ENCODE assay signal across 19 cellular contexts in the genomic region with DNA sequence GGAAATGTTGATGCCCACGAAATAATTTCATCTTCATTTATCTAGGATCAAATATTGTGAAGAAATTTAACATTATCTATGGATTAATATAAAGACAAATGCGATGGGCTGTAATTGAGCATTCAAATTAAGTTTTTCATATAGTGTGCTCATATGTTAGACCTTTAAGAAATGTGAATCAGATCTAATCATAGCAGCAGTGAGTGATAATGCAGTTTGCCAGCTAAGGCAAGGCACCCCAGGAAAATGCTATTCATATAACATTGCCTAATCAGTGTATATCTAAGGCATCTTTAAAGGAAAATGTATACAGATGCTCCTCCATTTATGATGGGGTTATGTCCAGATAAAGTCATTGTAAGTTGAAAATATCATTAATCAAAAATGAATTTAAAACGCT.
DNase-seq lines count a peak whose midpoint lies in the region; ATAC-seq and TF ChIP-seq lines count a peak whose summit lies in the region.
"Had no signal": no experiment of that assay in that cellular context is flagged by ENCODE, and none has a peak within 500 bp of the region (broad histone marks: within the 10 kb centered on the region; RNA-seq: fewer than 3 reads in every experiment).

No MANE protein-coding gene starts in this region.

- intact Hi-C loops in left ventricle myocardium superior (cut with micrococcal nuclease), result no loop called here
- intact Hi-C loops in gastrocnemius medialis (cut with DNase I; ENCODE audit: low total_unique reads), result no loop called here

- no peak overlapping the region for H3K9ac ChIP-seq in trophoblast cell (ENCODE audit: low read length)
- H3K9ac ChIP-seq: BLaER1 treated with 17β-estradiol and CSF1 and Interleukin-3, amounts not matched to agents 10 nM and 100 nM had no signal

- H2BK120ac ChIP-seq in trophoblast cell (ENCODE audit: insufficient read depth, low read length, poor library complexity), result no peak overlapping the region

- H3K4me3 ChIP-seq in cardiac muscle cell (no peak overlapping the region), gastrocnemius medialis (no peak overlapping the region), trophoblast cell (ENCODE audit: low read depth, low read length) (no peak overlapping the region)
- H3K4me3 ChIP-seq: A549; BLaER1 treated with 17β-estradiol and CSF1 and Interleukin-3, amounts not matched to agents 10 nM and 100 nM; GM23338; HAP-1 had no signal

- TF ChIP-seq CTCF in cardiac muscle cell (IDR thresholded peaks at IDR 0.05; ENCODE audit: low read depth, low read length) (no peak), gastrocnemius medialis (IDR thresholded peaks at IDR 0.05 in 4 of 5, conservative IDR thresholded peaks at IDR 0.05 in 1 of 5) (no peak)

- no peak overlapping the region for H2AK5ac ChIP-seq in trophoblast cell (ENCODE audit: low read length)

- no peak overlapping the region for H2BK5ac ChIP-seq in trophoblast cell (ENCODE audit: low read depth, low read length, poor library complexity)

- no peak overlapping the region for H3K18ac ChIP-seq in trophoblast cell (ENCODE audit: low read length)

- H4K8ac ChIP-seq in trophoblast cell (ENCODE audit: low read depth, low read length), result no peak overlapping the region

- no peak overlapping the region for H3K23ac ChIP-seq in trophoblast cell (ENCODE audit: low read length)

- TF ChIP-seq POLR2A in gastrocnemius medialis (IDR thresholded peaks at IDR 0.05), result no peak

- H3K79me2 ChIP-seq in trophoblast cell (ENCODE audit: control insufficient read depth, insufficient read depth, low read length, poor library complexity), result peaks cover 2% of the 10 kb centered on the region

- H3K4me2 ChIP-seq in trophoblast cell (ENCODE audit: low read length), result no peak overlapping the region
- H3K4me2 ChIP-seq: A549; BLaER1 treated with 17β-estradiol and CSF1 and Interleukin-3, amounts not matched to agents 10 nM and 100 nM; GM23338 had no signal

- DNase-seq in cardiac muscle cell (ENCODE audit: low read depth in 1 of 2, low spot score in 1 of 2), result no peak
- no peak for DNase-seq in left ventricle myocardium superior
- DNase-seq in SK-N-DZ (ENCODE audit: low spot score), result peak; percentile 32
- no peak for DNase-seq in gastrocnemius medialis
- no peak for DNase-seq in DMS 273 treated with DMSO at 0.1 percent for 48 hours (lab: John Stamatoyannopoulos, UW)
- DNase-seq in trophoblast cell, result no peak
- DNase-seq: 8988T; ACHN; AML-193; BE2C; CD4-positive, alpha-beta T cell; CD8-positive, alpha-beta memory T cell; DMS53; DMS79 treated with DMSO at 0.1 percent for 48 hours; GF-D8 had no signal

- H3K36me3 ChIP-seq in cardiac muscle cell, result no peaks in the 10 kb centered on the region
- no peaks in the 10 kb centered on the region for H3K36me3 ChIP-seq in gastrocnemius medialis
- no peaks in the 10 kb centered on the region for H3K36me3 ChIP-seq in trophoblast cell (ENCODE audit: control insufficient read depth in 1 of 2, insufficient read depth in 2 of 2, low read length in 2 of 2)
- H3K36me3 ChIP-seq: BE2C, HAP-1 had no signal

- no CpG with 5 or more reads among the region's 3 CpGs for WGBS in trophoblast cell (ENCODE audit: extremely low coverage, insufficient coverage, insufficient read length)

- H3K14ac ChIP-seq in trophoblast cell (ENCODE audit: low read length), result no peak overlapping the region

- no peak overlapping the region for H4K12ac ChIP-seq in trophoblast cell (ENCODE audit: low read depth, low read length)

- no peak for ATAC-seq in left ventricle myocardium superior
- ATAC-seq in gastrocnemius medialis, result peak; percentile 73 to 87
- ATAC-seq: A549, GM23338 had no signal

- peak overlapping the region; percentile 95 for H3K27ac ChIP-seq in cardiac muscle cell
- H3K27ac ChIP-seq in gastrocnemius medialis, result peak overlapping the region in 1 of 4 donors; percentile 16
- no peak overlapping the region for H3K27ac ChIP-seq in trophoblast cell (ENCODE audit: low read depth, low read length)
- H3K27ac ChIP-seq: A549; BLaER1 treated with 17β-estradiol and CSF1 and Interleukin-3, amounts not matched to agents 10 nM and 100 nM had no signal

- H3K79me1 ChIP-seq in trophoblast cell (ENCODE audit: low read length), result peaks cover 10% of the 10 kb centered on the region

- peaks cover 58% of the 10 kb centered on the region for H3K4me1 ChIP-seq in cardiac muscle cell (ENCODE audit: low read depth)
- H3K4me1 ChIP-seq in gastrocnemius medialis, result peaks cover 26 to 44% of the 10 kb centered on the region in 2 donors
- H3K4me1 ChIP-seq in trophoblast cell (ENCODE audit: control insufficient read depth in 1 of 2, insufficient read depth in 2 of 2, low read length in 2 of 2), result peaks cover 2 to 10% of the 10 kb centered on the region in 2 experiments
- H3K4me1 ChIP-seq: A549, HAP-1 had no signal

- no peak overlapping the region for H2AFZ ChIP-seq in trophoblast cell (ENCODE audit: insufficient read depth, low read length, poor library complexity)
- H2AFZ ChIP-seq: GM23338 had no signal

- H2BK12ac ChIP-seq in trophoblast cell (ENCODE audit: low read length), result no peak overlapping the region

- H3K27me3 ChIP-seq in cardiac muscle cell, result no peaks in the 10 kb centered on the region
- no peaks in the 10 kb centered on the region for H3K27me3 ChIP-seq in gastrocnemius medialis
- no peaks in the 10 kb centered on the region for H3K27me3 ChIP-seq in trophoblast cell (ENCODE audit: insufficient read depth, low read length)
- H3K27me3 ChIP-seq: BE2C; BLaER1 treated with 17β-estradiol and CSF1 and Interleukin-3, amounts not matched to agents 10 nM and 100 nM had no signal

- in situ Hi-C loops in gastrocnemius medialis (cut with MboI; ENCODE audit: low sequenced_read_pairs in 4 of 4), result no loop called here

- H3K9me3 ChIP-seq in cardiac muscle cell (ENCODE audit: low read depth) (no peaks in the 10 kb centered on the region), gastrocnemius medialis (no peaks in the 10 kb centered on the region), trophoblast cell (ENCODE audit: insufficient read depth, low read depth, low read length) (no peaks in the 10 kb centered on the region)
- H3K9me3 ChIP-seq: A549, BE2C, HAP-1 had no signal

- H4K91ac ChIP-seq in trophoblast cell (ENCODE audit: low read depth, low read length), result no peak overlapping the region

- H3K4ac ChIP-seq in trophoblast cell (ENCODE audit: low read depth, low read length), result no peak overlapping the region
